Comparison of ENCODE assay signal across 31 cellular contexts in the genomic region with DNA sequence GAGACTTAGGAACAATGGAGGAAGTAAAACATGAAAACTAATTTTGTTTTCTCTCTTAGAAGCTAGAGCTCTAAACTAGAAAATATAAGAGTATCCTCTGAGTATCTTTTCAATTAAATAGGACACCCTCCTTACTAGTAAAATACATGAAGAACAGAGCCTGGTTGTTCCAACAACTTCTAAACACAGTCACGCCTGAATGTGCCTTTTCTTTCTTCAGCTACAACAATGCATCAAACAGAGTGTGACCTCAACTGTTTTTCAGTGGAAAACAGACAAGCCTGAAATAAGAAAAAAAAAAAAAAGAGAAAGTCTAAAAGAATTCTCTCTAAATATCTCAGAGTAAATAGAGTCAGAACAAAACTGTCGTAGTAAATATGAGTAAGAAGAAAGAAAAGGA.
"Had no signal": no experiment of that assay in that cellular context is flagged by ENCODE, and none has a peak within 500 bp of the region (broad histone marks: within the 10 kb centered on the region; RNA-seq: fewer than 3 reads in every experiment).

No MANE protein-coding gene starts in this region.

- DNase-seq: activated CD4-positive, alpha-beta memory T cell treated with anti-CD3 and anti-CD28 coated beads, Interleukin-2, amount 10 ng/mL, durations not matched to agents 7 days and 5 days; activated CD4-positive, alpha-beta T cell treated with anti-CD3 and anti-CD28 coated beads for 1 hour; activated CD4-positive, alpha-beta T cell treated with anti-CD3 and anti-CD28 coated beads for 48 hours; activated CD4-positive, CD25-positive, alpha-beta regulatory T cell; activated CD8-positive, alpha-beta memory T cell treated with anti-CD3 and anti-CD28 coated beads for 24 hours; activated CD8-positive, alpha-beta memory T cell treated with anti-CD3 and anti-CD28 coated beads, Interleukin-2, amount 10 ng/mL, durations not matched to agents 7 days and 5 days; activated CD8-positive, alpha-beta memory T cell treated with anti-CD3 and anti-CD28 coated beads, Interleukin-2, amount 50 U/mL, for 48 hours; activated effector memory CD4-positive, alpha-beta T cell treated with anti-CD3 and anti-CD28 coated beads, Interleukin-2, amount 50 U/mL, for 16 hours; activated naive CD4-positive, alpha-beta T cell; activated naive CD4-positive, alpha-beta T cell treated with anti-CD3 and anti-CD28 coated beads, Interleukin-2, amount 50 U/mL, for 16 hours; activated naive CD8-positive, alpha-beta T cell treated with anti-CD3 and anti-CD28 coated beads for 36 hours; activated T-cell treated with anti-CD3 and anti-CD28 coated beads, Interleukin-2, amount 50 U/mL, for 48 hours; amniotic stem cell; Kasumi-1; KG1; MM.1S; MV-4-11; NCI-H1092; NCI-H1436 treated with DMSO at 0.1 percent for 48 hours; NCI-H1694 treated with DMSO at 0.1 percent for 48 hours; NCI-H2029; NCI-H510A; NCI-H526; NCI-H748 treated with DMSO at 0.1 percent for 48 hours; NK-92 treated with Interleukin-12 subunit alpha and Interleukin-12 subunit beta, amount 100 ng/mL, for 24 hours; PC-9; Right ventricle myocardium superior; T1000; WERI-Rb-1 had no signal

- H3K4me3 ChIP-seq: ascending aorta, PC-9 had no signal

- H3K27ac ChIP-seq: ascending aorta, PC-9, WERI-Rb-1 had no signal

- H3K27me3 ChIP-seq: ascending aorta had no signal

- ATAC-seq: activated CD8-positive, alpha-beta memory T cell treated with anti-CD3 and anti-CD28 coated beads, Interleukin-2, amount 10 ng/mL, durations not matched to agents 7 days and 5 days; activated T-helper 17 cell treated with anti-CD3 and anti-CD28 coated beads, Interleukin-2, amount 50 U/mL, for 72 hours had no signal
